In genomic region chr14:70177092-70177491, GRCh38 we compare ENCODE assay signal across 16 cellular contexts. TPM values are rescaled to one million over a fixed set of nuclear protein-coding genes. Genes with fewer than 3 reads are reported as not detected.
DNase-seq lines count a peak whose midpoint lies in the region; ATAC-seq and TF ChIP-seq lines count a peak whose summit lies in the region.
"Had no signal": no experiment of that assay in that cellular context is flagged by ENCODE, and none has a peak within 500 bp of the region (broad histone marks: within the 10 kb centered on the region; RNA-seq: fewer than 3 reads in every experiment).

No MANE protein-coding gene starts in this region.

- TF ChIP-seq EP300 in tibial nerve (IDR thresholded peaks at IDR 0.05): no peak

- H3K4me1 Mint-ChIP-seq in mesothelial cell of epicardium: no peaks in the 10 kb centered on the region
- H3K4me1 Mint-ChIP-seq: CD8-positive, alpha-beta memory T cell had no signal

- no peak for TF ChIP-seq POLR2A in tibial nerve (IDR thresholded peaks at IDR 0.05)

- no peaks in the 10 kb centered on the region for H3K9me3 Mint-ChIP-seq in mesothelial cell of epicardium
- H3K9me3 Mint-ChIP-seq: CD8-positive, alpha-beta memory T cell; GM23338 had no signal

- ATAC-seq in HG03457 (IDR thresholded peaks at IDR 0.05; ENCODE audit: unreplicated experiment): no peak
- ATAC-seq: GM12878, GM23338 had no signal

- no peaks in the 10 kb centered on the region for H3K36me3 ChIP-seq in tibial nerve
- H3K36me3 ChIP-seq: BLaER1 had no signal

- no peak overlapping the region for H3K27ac Mint-ChIP-seq in mesothelial cell of epicardium
- H3K27ac Mint-ChIP-seq: CD8-positive, alpha-beta memory T cell; GM23338 had no signal

- peaks cover 57% of the 10 kb centered on the region for H3K27me3 Mint-ChIP-seq in mesothelial cell of epicardium (ENCODE audit: low read depth)

- H3K4me1 ChIP-seq in tibial nerve: no peaks in the 10 kb centered on the region
- H3K4me1 ChIP-seq: BLaER1, Caco-2 had no signal

- no peak overlapping the region for H3K27ac ChIP-seq in tibial nerve
- H3K27ac ChIP-seq: 22Rv1, BLaER1 had no signal

- DNase-seq in Ammon's horn (ENCODE audit: low spot score) (peak; percentile 50), NCI-H1694 treated with DMSO at 0.1 percent for 48 hours (lab: John Stamatoyannopoulos, UW) (peak; percentile 99), cerebellar nuclear complex (lab: John Stamatoyannopoulos, UW) (peak; percentile 26 to 75), retina (peak; percentile 45), mesothelial cell of epicardium (ENCODE audit: low spot score in 2 of 2, unreplicated experiment in 2 of 2) (no peak), tibial nerve (ENCODE audit: low spot score in 2 of 2) (no peak)
- DNase-seq: Caco-2; CD8-positive, alpha-beta memory T cell; H7; IMR-90 had no signal

- H3K27me3 ChIP-seq in tibial nerve: no peaks in the 10 kb centered on the region
- H3K27me3 ChIP-seq: BLaER1 had no signal

- no peak overlapping the region for H3K4me3 ChIP-seq in tibial nerve
- H3K4me3 ChIP-seq: BLaER1, GM12878, GM23338 had no signal

- TF ChIP-seq CTCF in mesothelial cell of epicardium (IDR thresholded peaks at IDR 0.05; ENCODE audit: unreplicated experiment) (no peak), tibial nerve (IDR thresholded peaks at IDR 0.05) (no peak)

- H3K36me3 Mint-ChIP-seq in mesothelial cell of epicardium: no peaks in the 10 kb centered on the region
- H3K36me3 Mint-ChIP-seq: CD8-positive, alpha-beta memory T cell had no signal

- no peaks in the 10 kb centered on the region for H3K9me3 ChIP-seq in tibial nerve
- H3K9me3 ChIP-seq: BLaER1, Caco-2 had no signal

- H3K4me3 Mint-ChIP-seq in mesothelial cell of epicardium: no peak overlapping the region
- H3K4me3 Mint-ChIP-seq: CD8-positive, alpha-beta memory T cell; GM23338 had no signal

RNA-seq across cellular contexts. Expression of gene SLC8A3, which starts 11.7 kb away (rescaled TPM):
- total RNA-seq in mesothelial cell of epicardium: 0.22 to 0.27 TPM (median 0.23 TPM) in 3 replicates
- total RNA-seq in tibial nerve: 1 to 10 TPM in 1 of 4 donors, under 1 TPM in 2, not detected in 1; 0.20 to 1.0 (median 0.22) TPM
- total RNA-seq: A673, Caco-2 had no signal

Comparison
In these comparisons a context has a peak if more than half of its experiments do, and no peak if none do; other contexts are left out.
1. DNase-seq: peak in Ammon's horn (single experiment), NCI-H1694 treated with DMSO at 0.1 percent for 48 hours (single experiment), cerebellar nuclear complex (2 of 2) and retina (single experiment); none in mesothelial cell of epicardium (0 of 2) and tibial nerve (0 of 2).